Comparison of ENCODE assay signal across 1 cellular context in genomic region chr10:3495281-3495680, GRCh38.
TF ChIP-seq lines count a peak whose summit lies in the region.

No MANE protein-coding gene starts in this region.

TF ChIP-seq in GM23338, 12 proteins besides CTCF, POLR2A, EP300 and RAD21 (continued from another document):
- TF ChIP-seq, protein P1, sequence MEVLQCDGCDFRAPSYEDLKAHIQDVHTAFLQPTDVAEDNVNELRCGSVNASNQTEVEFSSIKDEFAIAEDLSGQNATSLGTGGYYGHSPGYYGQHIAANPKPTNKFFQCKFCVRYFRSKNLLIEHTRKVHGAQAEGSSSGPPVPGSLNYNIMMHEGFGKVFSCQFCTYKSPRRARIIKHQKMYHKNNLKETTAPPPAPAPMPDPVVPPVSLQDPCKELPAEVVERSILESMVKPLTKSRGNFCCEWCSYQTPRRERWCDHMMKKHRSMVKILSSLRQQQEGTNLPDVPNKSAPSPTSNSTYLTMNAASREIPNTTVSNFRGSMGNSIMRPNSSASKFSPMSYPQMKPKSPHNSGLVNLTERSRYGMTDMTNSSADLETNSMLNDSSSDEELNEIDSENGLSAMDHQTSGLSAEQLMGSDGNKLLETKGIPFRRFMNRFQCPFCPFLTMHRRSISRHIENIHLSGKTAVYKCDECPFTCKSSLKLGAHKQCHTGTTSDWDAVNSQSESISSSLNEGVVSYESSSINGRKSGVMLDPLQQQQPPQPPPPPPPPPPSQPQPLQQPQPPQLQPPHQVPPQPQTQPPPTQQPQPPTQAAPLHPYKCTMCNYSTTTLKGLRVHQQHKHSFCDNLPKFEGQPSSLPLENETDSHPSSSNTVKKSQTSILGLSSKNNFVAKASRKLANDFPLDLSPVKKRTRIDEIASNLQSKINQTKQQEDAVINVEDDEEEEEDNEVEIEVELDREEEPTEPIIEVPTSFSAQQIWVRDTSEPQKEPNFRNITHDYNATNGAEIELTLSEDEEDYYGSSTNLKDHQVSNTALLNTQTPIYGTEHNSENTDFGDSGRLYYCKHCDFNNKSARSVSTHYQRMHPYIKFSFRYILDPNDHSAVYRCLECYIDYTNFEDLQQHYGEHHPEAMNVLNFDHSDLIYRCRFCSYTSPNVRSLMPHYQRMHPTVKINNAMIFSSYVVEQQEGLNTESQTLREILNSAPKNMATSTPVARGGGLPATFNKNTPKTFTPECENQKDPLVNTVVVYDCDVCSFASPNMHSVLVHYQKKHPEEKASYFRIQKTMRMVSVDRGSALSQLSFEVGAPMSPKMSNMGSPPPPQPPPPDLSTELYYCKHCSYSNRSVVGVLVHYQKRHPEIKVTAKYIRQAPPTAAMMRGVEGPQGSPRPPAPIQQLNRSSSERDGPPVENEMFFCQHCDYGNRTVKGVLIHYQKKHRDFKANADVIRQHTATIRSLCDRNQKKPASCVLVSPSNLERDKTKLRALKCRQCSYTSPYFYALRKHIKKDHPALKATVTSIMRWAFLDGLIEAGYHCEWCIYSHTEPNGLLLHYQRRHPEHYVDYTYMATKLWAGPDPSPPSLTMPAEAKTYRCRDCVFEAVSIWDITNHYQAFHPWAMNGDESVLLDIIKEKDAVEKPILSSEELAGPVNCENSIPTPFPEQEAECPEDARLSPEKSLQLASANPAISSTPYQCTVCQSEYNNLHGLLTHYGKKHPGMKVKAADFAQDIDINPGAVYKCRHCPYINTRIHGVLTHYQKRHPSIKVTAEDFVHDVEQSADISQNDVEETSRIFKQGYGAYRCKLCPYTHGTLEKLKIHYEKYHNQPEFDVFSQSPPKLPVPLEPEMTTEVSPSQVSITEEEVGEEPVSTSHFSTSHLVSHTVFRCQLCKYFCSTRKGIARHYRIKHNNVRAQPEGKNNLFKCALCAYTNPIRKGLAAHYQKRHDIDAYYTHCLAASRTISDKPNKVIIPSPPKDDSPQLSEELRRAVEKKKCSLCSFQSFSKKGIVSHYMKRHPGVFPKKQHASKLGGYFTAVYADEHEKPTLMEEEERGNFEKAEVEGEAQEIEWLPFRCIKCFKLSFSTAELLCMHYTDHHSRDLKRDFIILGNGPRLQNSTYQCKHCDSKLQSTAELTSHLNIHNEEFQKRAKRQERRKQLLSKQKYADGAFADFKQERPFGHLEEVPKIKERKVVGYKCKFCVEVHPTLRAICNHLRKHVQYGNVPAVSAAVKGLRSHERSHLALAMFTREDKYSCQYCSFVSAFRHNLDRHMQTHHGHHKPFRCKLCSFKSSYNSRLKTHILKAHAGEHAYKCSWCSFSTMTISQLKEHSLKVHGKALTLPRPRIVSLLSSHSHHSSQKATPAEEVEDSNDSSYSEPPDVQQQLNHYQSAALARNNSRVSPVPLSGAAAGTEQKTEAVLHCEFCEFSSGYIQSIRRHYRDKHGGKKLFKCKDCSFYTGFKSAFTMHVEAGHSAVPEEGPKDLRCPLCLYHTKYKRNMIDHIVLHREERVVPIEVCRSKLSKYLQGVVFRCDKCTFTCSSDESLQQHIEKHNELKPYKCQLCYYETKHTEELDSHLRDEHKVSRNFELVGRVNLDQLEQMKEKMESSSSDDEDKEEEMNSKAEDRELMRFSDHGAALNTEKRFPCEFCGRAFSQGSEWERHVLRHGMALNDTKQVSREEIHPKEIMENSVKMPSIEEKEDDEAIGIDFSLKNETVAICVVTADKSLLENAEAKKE (CRISPR knock-in tag; IDR thresholded peaks at IDR 0.05) = no peak
- TF ChIP-seq POLR2AphosphoS5 (IDR thresholded peaks at IDR 0.05; ENCODE audit: low read depth) (no peak), CREB1 (CRISPR knock-in tag; IDR thresholded peaks at IDR 0.05; ENCODE audit: low read depth) (no peak), EZH2phosphoT487 (IDR thresholded peaks at IDR 0.05; ENCODE audit: unreplicated experiment) (no peak)
TF ChIP-seq in GM23338: peak in this region for 0.
